Comparison of ENCODE assay signal across 1 cellular context in the genomic region with DNA sequence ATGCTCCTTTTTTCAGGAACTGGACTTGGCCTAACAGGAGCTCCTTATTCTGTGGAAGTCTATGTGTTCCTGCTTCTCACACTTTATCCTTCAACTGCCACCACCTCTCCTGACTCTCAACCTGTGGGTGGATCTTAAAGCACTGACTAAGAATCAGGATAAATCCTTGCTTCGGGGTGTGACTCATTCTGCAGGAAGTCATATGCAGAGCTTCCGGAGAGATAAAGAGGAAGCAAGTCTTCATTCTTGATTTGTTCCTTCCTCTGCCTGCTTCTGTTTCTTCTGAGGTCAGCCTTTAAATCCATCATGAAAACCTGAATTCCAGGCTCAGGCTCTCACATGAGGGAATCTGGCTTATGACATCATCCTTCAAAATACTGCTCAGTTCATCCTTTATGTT.
TF ChIP-seq lines count a peak whose summit lies in the region.

No MANE protein-coding gene starts in this region.

TF ChIP-seq in WTC11, 78 proteins besides CTCF, POLR2A, EP300 and RAD21 (continued from another document):
- TF ChIP-seq, protein P1, sequence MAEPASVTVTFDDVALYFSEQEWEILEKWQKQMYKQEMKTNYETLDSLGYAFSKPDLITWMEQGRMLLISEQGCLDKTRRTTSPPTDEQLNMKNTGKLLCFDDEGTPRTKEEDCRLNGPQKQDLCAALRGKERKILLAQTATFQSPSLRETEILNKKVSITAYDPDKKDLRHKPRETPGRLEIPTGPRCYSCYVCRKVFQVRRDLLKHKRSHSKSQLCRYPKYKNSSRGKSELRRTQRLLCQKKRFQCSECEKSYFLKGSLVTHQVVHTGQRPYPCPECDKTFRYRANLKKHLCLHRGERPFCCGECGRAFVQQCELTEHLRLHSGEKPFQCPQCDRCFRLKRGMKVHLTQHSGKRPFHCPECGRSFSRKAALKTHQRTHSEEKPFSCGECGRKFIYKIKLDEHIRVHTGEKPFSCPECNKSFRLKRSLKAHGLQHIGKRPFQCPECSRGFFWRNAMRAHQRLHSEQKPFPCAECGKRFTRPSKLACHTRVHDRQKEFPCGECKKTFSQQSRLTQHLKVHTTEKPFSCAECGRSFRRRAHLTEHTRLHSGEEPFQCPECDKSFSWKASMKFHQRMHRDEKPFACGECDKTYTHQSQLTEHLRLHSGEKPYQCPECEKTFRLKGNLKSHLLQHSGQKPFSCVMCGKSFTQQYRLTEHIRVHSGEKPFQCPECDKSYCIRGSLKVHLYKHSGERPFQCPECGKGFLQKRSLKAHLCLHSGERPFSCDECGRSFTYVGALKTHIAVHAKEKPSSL (CRISPR knock-in tag; conservative IDR thresholded peaks at IDR 0.05): no peak
- TF ChIP-seq, protein P2, sequence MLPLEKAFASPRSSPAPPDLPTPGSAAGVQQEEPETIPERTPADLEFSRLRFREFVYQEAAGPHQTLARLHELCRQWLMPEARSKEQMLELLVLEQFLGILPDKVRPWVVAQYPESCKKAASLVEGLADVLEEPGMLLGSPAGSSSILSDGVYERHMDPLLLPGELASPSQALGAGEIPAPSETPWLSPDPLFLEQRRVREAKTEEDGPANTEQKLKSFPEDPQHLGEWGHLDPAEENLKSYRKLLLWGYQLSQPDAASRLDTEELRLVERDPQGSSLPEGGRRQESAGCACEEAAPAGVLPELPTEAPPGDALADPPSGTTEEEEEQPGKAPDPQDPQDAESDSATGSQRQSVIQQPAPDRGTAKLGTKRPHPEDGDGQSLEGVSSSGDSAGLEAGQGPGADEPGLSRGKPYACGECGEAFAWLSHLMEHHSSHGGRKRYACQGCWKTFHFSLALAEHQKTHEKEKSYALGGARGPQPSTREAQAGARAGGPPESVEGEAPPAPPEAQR (CRISPR knock-in tag; IDR thresholded peaks at IDR 0.05): no peak
- TF ChIP-seq, protein P3, sequence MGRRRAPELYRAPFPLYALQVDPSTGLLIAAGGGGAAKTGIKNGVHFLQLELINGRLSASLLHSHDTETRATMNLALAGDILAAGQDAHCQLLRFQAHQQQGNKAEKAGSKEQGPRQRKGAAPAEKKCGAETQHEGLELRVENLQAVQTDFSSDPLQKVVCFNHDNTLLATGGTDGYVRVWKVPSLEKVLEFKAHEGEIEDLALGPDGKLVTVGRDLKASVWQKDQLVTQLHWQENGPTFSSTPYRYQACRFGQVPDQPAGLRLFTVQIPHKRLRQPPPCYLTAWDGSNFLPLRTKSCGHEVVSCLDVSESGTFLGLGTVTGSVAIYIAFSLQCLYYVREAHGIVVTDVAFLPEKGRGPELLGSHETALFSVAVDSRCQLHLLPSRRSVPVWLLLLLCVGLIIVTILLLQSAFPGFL (CRISPR knock-in tag; IDR thresholded peaks at IDR 0.05; ENCODE audit: borderline replicate concordance): no peak
- TF ChIP-seq ZNF416 (CRISPR knock-in tag; IDR thresholded peaks at IDR 0.05) (no peak), ELF4 (CRISPR knock-in tag; IDR thresholded peaks at IDR 0.05; ENCODE audit: low read depth) (no peak), NR3C1 (CRISPR knock-in tag; conservative IDR thresholded peaks at IDR 0.05; ENCODE audit: low read depth) (no peak), TCF7 (CRISPR knock-in tag; IDR thresholded peaks at IDR 0.05; ENCODE audit: low read depth) (no peak), MYBL2 (CRISPR knock-in tag; IDR thresholded peaks at IDR 0.05) (no peak), RORB (CRISPR knock-in tag; IDR thresholded peaks at IDR 0.05) (no peak), ZNF121 (CRISPR knock-in tag; IDR thresholded peaks at IDR 0.05) (no peak), ZNF671 (CRISPR knock-in tag; IDR thresholded peaks at IDR 0.05) (no peak)
- TF ChIP-seq, protein P4, sequence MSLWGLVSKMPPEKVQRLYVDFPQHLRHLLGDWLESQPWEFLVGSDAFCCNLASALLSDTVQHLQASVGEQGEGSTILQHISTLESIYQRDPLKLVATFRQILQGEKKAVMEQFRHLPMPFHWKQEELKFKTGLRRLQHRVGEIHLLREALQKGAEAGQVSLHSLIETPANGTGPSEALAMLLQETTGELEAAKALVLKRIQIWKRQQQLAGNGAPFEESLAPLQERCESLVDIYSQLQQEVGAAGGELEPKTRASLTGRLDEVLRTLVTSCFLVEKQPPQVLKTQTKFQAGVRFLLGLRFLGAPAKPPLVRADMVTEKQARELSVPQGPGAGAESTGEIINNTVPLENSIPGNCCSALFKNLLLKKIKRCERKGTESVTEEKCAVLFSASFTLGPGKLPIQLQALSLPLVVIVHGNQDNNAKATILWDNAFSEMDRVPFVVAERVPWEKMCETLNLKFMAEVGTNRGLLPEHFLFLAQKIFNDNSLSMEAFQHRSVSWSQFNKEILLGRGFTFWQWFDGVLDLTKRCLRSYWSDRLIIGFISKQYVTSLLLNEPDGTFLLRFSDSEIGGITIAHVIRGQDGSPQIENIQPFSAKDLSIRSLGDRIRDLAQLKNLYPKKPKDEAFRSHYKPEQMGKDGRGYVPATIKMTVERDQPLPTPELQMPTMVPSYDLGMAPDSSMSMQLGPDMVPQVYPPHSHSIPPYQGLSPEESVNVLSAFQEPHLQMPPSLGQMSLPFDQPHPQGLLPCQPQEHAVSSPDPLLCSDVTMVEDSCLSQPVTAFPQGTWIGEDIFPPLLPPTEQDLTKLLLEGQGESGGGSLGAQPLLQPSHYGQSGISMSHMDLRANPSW (CRISPR knock-in tag; conservative IDR thresholded peaks at IDR 0.05; ENCODE audit: low read depth): no peak
- TF ChIP-seq, protein P5, sequence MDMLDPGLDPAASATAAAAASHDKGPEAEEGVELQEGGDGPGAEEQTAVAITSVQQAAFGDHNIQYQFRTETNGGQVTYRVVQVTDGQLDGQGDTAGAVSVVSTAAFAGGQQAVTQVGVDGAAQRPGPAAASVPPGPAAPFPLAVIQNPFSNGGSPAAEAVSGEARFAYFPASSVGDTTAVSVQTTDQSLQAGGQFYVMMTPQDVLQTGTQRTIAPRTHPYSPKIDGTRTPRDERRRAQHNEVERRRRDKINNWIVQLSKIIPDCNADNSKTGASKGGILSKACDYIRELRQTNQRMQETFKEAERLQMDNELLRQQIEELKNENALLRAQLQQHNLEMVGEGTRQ (CRISPR knock-in tag; IDR thresholded peaks at IDR 0.05): no peak
